Comparison of ENCODE assay signal across 7 cellular contexts in genomic region chr15:64153480-64154367, GRCh38. TPM values are rescaled to one million over a fixed set of nuclear protein-coding genes. Genes with fewer than 3 reads are reported as not detected.
DNase-seq lines count a peak whose midpoint lies in the region; ATAC-seq and TF ChIP-seq lines count a peak whose summit lies in the region.

No MANE protein-coding gene starts in this region.

- peaks cover 23% of the 10 kb centered on the region for H4K20me1 ChIP-seq in hepatocyte (ENCODE audit: insufficient read depth, poor library complexity, severe bottlenecking)

- peak overlapping the region; percentile 42 for H3K27ac ChIP-seq in hepatocyte

- peaks cover 33% of the 10 kb centered on the region for H3K36me3 Mint-ChIP-seq in T-helper 1 cell treated with Interleukin-12 subunit alpha and Interleukin-12 subunit beta and Interleukin-4 antibody, amounts not matched to agents 30 μg/mL and 1 μg/mL, for 36 hours (ENCODE audit: low read depth)

- DNase-seq in NCI-H1694 (lab: John Stamatoyannopoulos, UW) (peak; percentile 73), amygdala (lab: John Stamatoyannopoulos, UW) (peak; percentile 61 to 96 (median 85)), hepatocyte (ENCODE audit: low spot score) (peak; percentile 94), retinal pigment epithelial cell (ENCODE audit: low read depth) (peak; percentile 36)

- no peaks in the 10 kb centered on the region for H3K79me2 ChIP-seq in hepatocyte

- TF ChIP-seq CTCF in hepatocyte (IDR thresholded peaks at IDR 0.05; ENCODE audit: poor library complexity) (peak; percentile 97), retinal pigment epithelial cell (conservative IDR thresholded peaks at IDR 0.05; ENCODE audit: low read depth, low read length) (peak; percentile 99)

- 27% methylated on average over 12 of the region's 12 CpGs for WGBS in hepatocyte (ENCODE audit: low lambda C conversion rate, missing lambda C conversion rate)

- H2AFZ ChIP-seq in hepatocyte = no peak overlapping the region

- H3K4me1 Mint-ChIP-seq in T-helper 1 cell treated with Interleukin-12 subunit alpha and Interleukin-12 subunit beta and Interleukin-4 antibody, amounts not matched to agents 30 μg/mL and 1 μg/mL, for 36 hours (ENCODE audit: low read depth) = peaks cover 30% of the 10 kb centered on the region

- H3K4me3 ChIP-seq in hepatocyte (no peak overlapping the region), retinal pigment epithelial cell (ENCODE audit: low read length) (no peak overlapping the region)

- peaks cover 12% of the 10 kb centered on the region for H3K27me3 Mint-ChIP-seq in T-helper 1 cell treated with Interleukin-12 subunit alpha and Interleukin-12 subunit beta and Interleukin-4 antibody, amounts not matched to agents 30 μg/mL and 1 μg/mL, for 36 hours (ENCODE audit: low read depth)

- H3K9me3 Mint-ChIP-seq in T-helper 1 cell treated with Interleukin-12 subunit alpha and Interleukin-12 subunit beta and Interleukin-4 antibody, amounts not matched to agents 30 μg/mL and 1 μg/mL, for 36 hours = no peaks in the 10 kb centered on the region

- peaks cover 21% of the 10 kb centered on the region for H3K4me1 ChIP-seq in hepatocyte (ENCODE audit: insufficient read depth)

- ATAC-seq in HG02885 (IDR thresholded peaks at IDR 0.05; ENCODE audit: poor library complexity, unreplicated experiment) = peak; percentile 70

- H3K27me3 ChIP-seq in hepatocyte = peaks cover 14% of the 10 kb centered on the region

- peak overlapping the region; percentile 21 for H3K27ac Mint-ChIP-seq in T-helper 1 cell treated with Interleukin-12 subunit alpha and Interleukin-12 subunit beta and Interleukin-4 antibody, amounts not matched to agents 30 μg/mL and 1 μg/mL, for 36 hours

- H3K36me3 ChIP-seq in hepatocyte (replicated peaks; ENCODE audit: insufficient read depth, low read depth) = no peaks in the 10 kb centered on the region

- H3K9me2 ChIP-seq in hepatocyte (replicated peaks; ENCODE audit: insufficient read depth) = no peaks in the 10 kb centered on the region

- no peaks in the 10 kb centered on the region for H3K9me3 ChIP-seq in hepatocyte (ENCODE audit: low read depth)

- TF ChIP-seq POLR2A in GM15510 (IDR thresholded peaks at IDR 0.05; ENCODE audit: borderline replicate concordance, extremely low read depth, insufficient read length) = peak; percentile 43

- peak overlapping the region; percentile 99 for H3K4me2 ChIP-seq in hepatocyte

- peak overlapping the region; percentile 77 for H3K4me3 Mint-ChIP-seq in T-helper 1 cell treated with Interleukin-12 subunit alpha and Interleukin-12 subunit beta and Interleukin-4 antibody, amounts not matched to agents 30 μg/mL and 1 μg/mL, for 36 hours

RNA-seq across cellular contexts. Expression of gene SNX22, which starts 2.2 kb away (rescaled TPM):
- total RNA-seq in hepatocyte = 4.3 and 7.7 TPM in 2 replicates
- 6.3 and 7.5 TPM in 2 replicates for polyA plus RNA-seq in hepatocyte

RNA-seq across cellular contexts. Expression of gene PPIB, which starts 9.1 kb away (rescaled TPM):
- 799 and 814 TPM in 2 replicates for total RNA-seq in hepatocyte
- 1,542 and 1,693 TPM in 2 replicates for polyA plus RNA-seq in hepatocyte

RNA-seq across cellular contexts. Expression of gene SNX1, which starts 57.9 kb away (rescaled TPM):
- 64.9 and 73.9 TPM in 2 replicates for total RNA-seq in hepatocyte
- polyA plus RNA-seq in hepatocyte = 95.3 and 103 TPM in 2 replicates

Comparison
In these comparisons a context has a peak if more than half of its experiments do, and no peak if none do; other contexts are left out.
1. DNase-seq: peak in every context shown above with its lines; median percentile 94 in hepatocyte; 85 in amygdala; 73 in NCI-H1694; 36 in retinal pigment epithelial cell.